Comparison of ENCODE assay signal across 8 cellular contexts in the genomic region with DNA sequence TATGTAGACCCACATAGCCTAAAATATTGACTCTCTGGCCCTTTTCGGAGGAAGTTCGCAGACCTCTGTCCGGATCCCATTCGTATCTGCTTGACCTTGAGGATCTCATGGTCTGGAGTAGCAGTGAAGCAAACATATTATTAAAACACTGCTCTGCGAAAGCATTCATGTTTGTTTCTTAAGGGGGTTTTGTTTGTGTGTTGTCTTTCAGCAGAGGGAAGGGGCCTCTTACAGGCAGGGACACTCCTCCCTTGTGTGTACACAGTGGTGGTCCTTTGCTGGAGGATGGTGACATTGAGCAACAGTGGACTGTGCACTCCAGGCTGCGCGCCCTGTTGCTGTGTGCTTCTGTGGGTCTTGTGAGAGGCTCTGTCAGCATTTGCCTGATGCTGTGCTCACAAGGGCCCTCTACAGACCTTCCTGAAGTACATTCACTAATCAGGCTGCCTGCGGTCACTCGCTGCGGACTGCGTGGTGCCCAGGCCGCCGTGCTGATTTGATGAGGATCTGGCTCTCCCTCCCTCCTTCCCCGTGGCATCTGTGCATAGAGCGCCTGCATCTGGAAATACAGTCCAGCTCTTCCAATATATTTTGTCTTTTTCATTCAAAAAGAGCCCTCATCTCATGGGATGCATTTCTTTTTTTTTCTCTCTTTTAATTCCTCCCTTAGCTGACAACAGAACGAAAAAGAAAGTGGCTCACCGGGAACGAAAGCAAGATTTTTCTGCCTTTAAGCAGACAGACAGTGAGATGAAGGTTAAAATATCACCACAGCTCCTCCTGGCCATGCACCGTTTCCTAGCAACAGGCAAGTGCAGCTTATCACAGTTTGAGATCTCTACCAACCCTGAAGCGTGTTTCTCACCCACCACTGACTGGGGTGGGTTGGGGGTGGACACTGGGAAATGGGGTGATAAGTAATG.
DNase-seq lines count a peak whose midpoint lies in the region; ATAC-seq, FAIRE-seq and TF ChIP-seq lines count a peak whose summit lies in the region.

No MANE protein-coding gene starts in this region.

- no peaks in the 10 kb centered on the region for H3K79me2 ChIP-seq in PC-9 (ENCODE audit: low read depth)

- H3K4me1 ChIP-seq in small intestine (ENCODE audit: control insufficient read depth in 2 of 2, insufficient read depth in 1 of 2, low read depth in 1 of 2, low read length in 1 of 2) = peaks cover 0 to 2% of the 10 kb centered on the region in 2 donors
- H3K4me1 ChIP-seq in PC-9 (replicated peaks; ENCODE audit: insufficient read depth) = no peaks in the 10 kb centered on the region

- DNase-seq in AG09309 (ENCODE audit: low read depth) (peak; percentile 40), GM19239 (ENCODE audit: insufficient read length, low spot score) (peak; percentile 30), T-helper 22 cell (ENCODE audit: low read depth) (peak; percentile 25), brain pericyte (ENCODE audit: low read depth, low spot score) (peak; percentile 47), iPS-NIHi7 (ENCODE audit: extremely low spot score) (peak; percentile 71), small intestine (peak; percentile 65), PC-9 (no peak)

- H4K20me1 ChIP-seq in PC-9 (ENCODE audit: insufficient read depth) = no peaks in the 10 kb centered on the region

- no peaks in the 10 kb centered on the region for H3K9me2 ChIP-seq in PC-9 (ENCODE audit: insufficient read depth)

- CTCF ChIA-PET in PC-9 (lab: Charles Lee) = no interaction called here

- TF ChIP-seq CTCF in AG09309 (IDR thresholded peaks at IDR 0.05; ENCODE audit: control insufficient read depth, insufficient read depth, low read depth, low read length, missing control alignments) (peak; percentile 59), PC-9 (conservative IDR thresholded peaks at IDR 0.05) (no peak)

- H3K27ac ChIP-seq in small intestine (ENCODE audit: low read depth in 1 of 2, low read length in 1 of 2) = peak overlapping the region; percentile 27 to 64
- no peak overlapping the region for H3K27ac ChIP-seq in PC-9

- 24 to 33% (median 32%) methylated on average over 20 of the region's 20 CpGs for WGBS in small intestine, 3 donors

- no TSS peak for BruUV-seq in PC-9 (replicated peaks; lab: Mats Ljungman, UMichigan)

- H3F3A ChIP-seq in PC-9 (ENCODE audit: insufficient read depth, low read depth) = no peaks in the 10 kb centered on the region

- POLR2A ChIA-PET in PC-9 (lab: Charles Lee; ENCODE audit: unreplicated experiment) = no interaction called here

- H3K9me3 ChIP-seq in small intestine (ENCODE audit: control insufficient read depth, low read depth) (no peaks in the 10 kb centered on the region), PC-9 (ENCODE audit: insufficient read depth, low read depth) (no peaks in the 10 kb centered on the region)

- intact Hi-C loops in PC-9 (cut with micrococcal nuclease; ENCODE audit: unreplicated experiment) = no loop called here

- no peaks in the 10 kb centered on the region for H3K27me3 ChIP-seq in small intestine (ENCODE audit: control insufficient read depth in 2 of 2, insufficient read depth in 2 of 2, low read length in 2 of 2)
- H3K27me3 ChIP-seq in PC-9 (ENCODE audit: insufficient read depth, low read depth) = no peaks in the 10 kb centered on the region

- H3K36me3 ChIP-seq in small intestine (ENCODE audit: control insufficient read depth in 2 of 2, insufficient read depth in 2 of 2, low read length in 2 of 2) (peaks cover 0 to 3% of the 10 kb centered on the region in 2 donors), PC-9 (ENCODE audit: low read depth) (no peaks in the 10 kb centered on the region)

- peak; percentile 66 for ATAC-seq in HG03457 (IDR thresholded peaks at IDR 0.05; ENCODE audit: unreplicated experiment)

- peak; percentile 94 for FAIRE-seq in GM19239 (lab: Jason Lieb, UNC)
- no peak for FAIRE-seq in small intestine (lab: Jason Lieb, UNC)

- H3K4me3 ChIP-seq in AG09309 (ENCODE audit: control insufficient read depth, low read depth, low read length) (peak overlapping the region; percentile 6), small intestine (ENCODE audit: low read depth in 1 of 2, low read length in 2 of 2) (no peak overlapping the region), PC-9 (no peak overlapping the region)

- H2AFZ ChIP-seq in PC-9 = no peak overlapping the region

- H3K4me2 ChIP-seq in PC-9 = no peak overlapping the region

Comparison
In these comparisons a context has a peak if more than half of its experiments do, and no peak if none do; other contexts are left out.
1. DNase-seq: peak in AG09309 (single experiment), GM19239 (single experiment), T-helper 22 cell (single experiment), brain pericyte (single experiment), iPS-NIHi7 (single experiment) and small intestine (single experiment); none in PC-9 (0 of 2).